ENCODE assay signal across 11 cellular contexts in the genomic region with DNA sequence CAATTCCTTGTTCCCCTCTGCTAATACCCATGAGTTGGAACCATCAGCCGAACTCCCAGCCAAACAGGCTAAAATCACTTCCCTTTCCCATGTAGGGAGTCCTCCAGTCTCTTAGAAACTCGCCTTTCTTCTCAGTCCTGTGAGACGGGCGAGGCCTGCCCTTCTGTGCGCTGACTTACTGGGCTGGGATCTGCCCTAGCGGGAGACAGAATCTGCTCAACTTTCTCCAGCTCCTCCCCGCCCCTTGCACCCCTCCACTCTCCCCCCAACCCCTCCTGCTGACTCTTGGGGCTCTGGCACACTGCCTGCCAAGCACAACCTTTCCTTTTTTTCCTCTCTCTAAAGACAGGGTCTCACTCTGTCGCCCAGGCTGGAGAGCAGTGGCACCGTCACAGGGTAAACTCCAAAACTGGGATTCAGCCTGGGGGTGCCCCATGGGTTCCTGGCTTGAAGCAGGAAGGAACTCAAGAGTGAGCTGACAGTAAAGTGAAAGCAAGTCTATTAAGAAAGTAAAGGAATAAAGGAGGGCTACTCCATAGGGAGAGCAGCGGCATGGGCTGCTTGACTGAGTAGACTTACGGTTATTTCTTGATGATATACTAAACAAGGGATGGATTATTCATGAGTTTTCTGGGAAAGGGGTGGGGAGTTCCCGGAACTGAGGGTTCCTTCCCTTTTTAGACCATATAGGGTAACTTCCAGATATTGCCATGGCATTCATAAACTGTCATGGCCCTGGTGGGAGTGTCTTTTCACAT. TPM values are rescaled to one million over a fixed set of nuclear protein-coding genes. Genes with fewer than 3 reads are reported as not detected.
DNase-seq lines count a peak whose midpoint lies in the region; ATAC-seq, FAIRE-seq and TF ChIP-seq lines count a peak whose summit lies in the region.
"Had no signal": no experiment of that assay in that cellular context is flagged by ENCODE, and none has a peak within 500 bp of the region (broad histone marks: within the 10 kb centered on the region; RNA-seq: fewer than 3 reads in every experiment).

No MANE protein-coding gene starts in this region.

- H3K4me3 ChIP-seq in H1 (ENCODE audit: extremely low read depth in 1 of 4, insufficient read depth in 2 of 4, low read depth in 3 of 4, low read length in 4 of 4) (peak overlapping the region in 1 of 4 experiments; percentile 14; a peak in 2 of 8 replicates), lower lobe of right lung (peak overlapping the region; percentile 19)
- H3K4me3 ChIP-seq: cardiac muscle cell had no signal

- H3K23ac ChIP-seq in H1 (ENCODE audit: insufficient read length), result no peak overlapping the region

- 0 out of 2 replicates have a peak overlapping the region, but pooled peaks have one; percentile 30 for H2BK12ac ChIP-seq in H1 (ENCODE audit: low read depth, low read length)

- H3K27ac ChIP-seq in H1 (ENCODE audit: low read depth, low read length), result peak overlapping the region; percentile 39; the same call in 1 of the 2 replicates
- H3K27ac ChIP-seq in lower lobe of right lung, result peak overlapping the region; percentile 76
- H3K27ac ChIP-seq in substantia nigra (ENCODE audit: low read depth, low read length, poor library complexity, severe bottlenecking), result peak overlapping the region; percentile 54
- H3K27ac ChIP-seq: cardiac muscle cell had no signal

- POLR2A ChIA-PET in H1 (lab: Charles Lee; ENCODE audit: partially characterized antibody), result interaction anchor here (0.7 kb wide), 1 partner anchor 78 kb away, joined by 3 read pairs; no protein-coding TSS in a partner anchor

- TF ChIP-seq POLR2A in H1 (IDR thresholded peaks at IDR 0.05; ENCODE audit: control extremely low read depth in 1 of 2, low read depth in 2 of 2, low read length in 2 of 2), result no peak

- H3K9me3 ChIP-seq in H1 (ENCODE audit: insufficient read depth in 2 of 2, low read depth in 1 of 2, low read length in 1 of 2), result no peaks in the 10 kb centered on the region
- no peaks in the 10 kb centered on the region for H3K9me3 ChIP-seq in lower lobe of right lung

- no peak overlapping the region for H2BK15ac ChIP-seq in H1 (ENCODE audit: low read length)

- no peak for TF ChIP-seq RAD21 in H1 (IDR thresholded peaks at IDR 0.05 in 1 of 2, conservative IDR thresholded peaks at IDR 0.05 in 1 of 2; ENCODE audit: low read depth in 2 of 2, low read length in 2 of 2)

- no peak overlapping the region for H4K8ac ChIP-seq in H1 (ENCODE audit: extremely low read depth, insufficient read depth, low read length)

- H3K4me1 ChIP-seq in H1 (replicated peaks in 1 of 4; ENCODE audit: control insufficient read depth in 3 of 4, insufficient read depth in 4 of 4, low read length in 3 of 4) (peaks cover 7 to 22% (median 10%) of the 10 kb centered on the region in 4 experiments), lower lobe of right lung (peaks cover 42% of the 10 kb centered on the region)

- no peaks in the 10 kb centered on the region for H4K20me1 ChIP-seq in H1 (replicated peaks in 1 of 2; ENCODE audit: control insufficient read depth in 1 of 2, insufficient read depth in 2 of 2, low read length in 2 of 2)

- H3K9me3 Mint-ChIP-seq in activated CD4-positive, alpha-beta T cell treated with anti-CD3 and anti-CD28 coated beads, Interleukin-2, amount 10 ng/mL, durations not matched to agents 24 days and 14 days, result no peaks in the 10 kb centered on the region

- TF ChIP-seq CTCF in H1 (IDR thresholded peaks at IDR 0.05; ENCODE audit: control extremely low read depth in 1 of 3, insufficient read depth in 1 of 3, low read depth in 1 of 3, low read length in 3 of 3) (no peak), lower lobe of right lung (IDR thresholded peaks at IDR 0.05) (no peak)

- peak overlapping the region; percentile 10 for H3K18ac ChIP-seq in H1 (ENCODE audit: extremely low read depth, low read length)

- no peak for FAIRE-seq in H1 (lab: Jason Lieb, UNC)

- H3K9ac ChIP-seq in H1 (replicated peaks in 1 of 4; ENCODE audit: extremely low read depth in 1 of 4, low read depth in 3 of 4, low read length in 3 of 4), result no peak overlapping the region

- ATAC-seq in lower lobe of right lung, result peak; percentile 37 to 57

- H3K56ac ChIP-seq in H1 (replicated peaks; ENCODE audit: insufficient read length, low read depth, low read length), result no peak overlapping the region

- TF ChIP-seq EP300 in H1 (IDR thresholded peaks at IDR 0.05; ENCODE audit: borderline replicate concordance in 1 of 2, low read depth in 2 of 2, low read length in 2 of 2), result no peak

- no peaks in the 10 kb centered on the region for H3K23me2 ChIP-seq in H1 (ENCODE audit: low read depth, low read length)

- H2BK5ac ChIP-seq in H1 (ENCODE audit: low read depth, low read length), result 0 out of 2 replicates have a peak overlapping the region, but pooled peaks have one; percentile 66

- H3K27me3 Mint-ChIP-seq in activated CD4-positive, alpha-beta T cell treated with anti-CD3 and anti-CD28 coated beads, Interleukin-2, amount 10 ng/mL, durations not matched to agents 24 days and 14 days, result peaks cover 25% of the 10 kb centered on the region

- H3K27me3 ChIP-seq in H1 (replicated peaks in 1 of 4; ENCODE audit: control insufficient read depth in 3 of 4, extremely low read depth in 1 of 4, insufficient read depth in 3 of 4, low read length in 3 of 4) (no peaks in the 10 kb centered on the region), lower lobe of right lung (ENCODE audit: low read depth) (no peaks in the 10 kb centered on the region)
- H3K27me3 ChIP-seq: cardiac muscle cell had no signal

- H3K4me1 Mint-ChIP-seq in activated CD4-positive, alpha-beta T cell treated with anti-CD3 and anti-CD28 coated beads, Interleukin-2, amount 10 ng/mL, durations not matched to agents 24 days and 14 days, result peaks cover 10% of the 10 kb centered on the region

- H2BK20ac ChIP-seq in H1 (ENCODE audit: low read length), result no peak overlapping the region

- CTCF ChIA-PET in H1 (lab: Charles Lee; ENCODE audit: partially characterized antibody), result interaction anchor here (0.6 to 9.4 kb wide), 5 partner anchors 13 to 93 kb away, joined by 3 to 79 read pairs (median 5); no protein-coding TSS in a partner anchor

- no peaks in the 10 kb centered on the region; a peak in 1 of 8 replicates for H3K36me3 ChIP-seq in H1 (ENCODE audit: control insufficient read depth in 2 of 4, insufficient read depth in 4 of 4, low read length in 3 of 4)
- no peaks in the 10 kb centered on the region for H3K36me3 ChIP-seq in lower lobe of right lung
- H3K36me3 ChIP-seq: cardiac muscle cell had no signal

- intact Hi-C loops in lower lobe of right lung (cut with DNase I), result no loop called here
- intact Hi-C loops in activated CD4-positive, alpha-beta T cell treated with anti-CD3 and anti-CD28 coated beads, Interleukin-2, amount 10 ng/mL, durations not matched to agents 24 days and 14 days (cut with micrococcal nuclease), result no loop called here

- no peak overlapping the region for H2AK5ac ChIP-seq in H1 (ENCODE audit: low read depth, low read length)

- H3K14ac ChIP-seq in H1 (ENCODE audit: insufficient read length), result no peak overlapping the region

- DNase-seq in NCI-H446 treated with DMSO at 0.1 percent for 48 hours (lab: John Stamatoyannopoulos, UW) (peak; percentile 40), H1 (ENCODE audit: low read depth in 1 of 2, low spot score in 2 of 2) (no peak), lower lobe of right lung (no peak), substantia nigra (lab: John Stamatoyannopoulos, UW) (peak in 25 of 49 donors; percentile 14 to 67 (median 39)), germinal center (ENCODE audit: low spot score) (no peak), NCI-H2029 (lab: John Stamatoyannopoulos, UW) (no peak)
- no peak for DNase-seq in stimulated activated CD4-positive, alpha-beta T cell treated with anti-CD3 and anti-CD28 coated beads, Interleukin-2, amount 100 ng/mL, for 48 hours
- no peak for DNase-seq in activated CD4-positive, alpha-beta T cell treated with anti-CD3 and anti-CD28 coated beads, Interleukin-2, amount 10 ng/mL, durations not matched to agents 24 days and 14 days
- DNase-seq: activated CD4-positive, alpha-beta T cell treated with anti-CD3 and anti-CD28 coated beads, Interleukin-2, amount 50 U/mL, for 48 hours; DMS153 had no signal

- no peak overlapping the region for H2BK120ac ChIP-seq in H1 (replicated peaks; ENCODE audit: low read depth, low read length)

- peak overlapping the region; percentile 80; the same call in 1 of the 2 replicates for H2AFZ ChIP-seq in H1 (ENCODE audit: low read length)

- no peak overlapping the region for H3K27ac Mint-ChIP-seq in activated CD4-positive, alpha-beta T cell treated with anti-CD3 and anti-CD28 coated beads, Interleukin-2, amount 10 ng/mL, durations not matched to agents 24 days and 14 days

- no peaks in the 10 kb centered on the region for H3K79me1 ChIP-seq in H1 (ENCODE audit: low read depth, low read length)

- no peaks in the 10 kb centered on the region for H3K36me3 Mint-ChIP-seq in activated CD4-positive, alpha-beta T cell treated with anti-CD3 and anti-CD28 coated beads, Interleukin-2, amount 10 ng/mL, durations not matched to agents 24 days and 14 days (ENCODE audit: low read depth)

- H4K5ac ChIP-seq in H1 (ENCODE audit: insufficient read length, low read depth, low read length), result no peak overlapping the region

- H3K4ac ChIP-seq in H1 (replicated peaks; ENCODE audit: insufficient read length, low read depth, low read length), result no peak overlapping the region

- peak overlapping the region; percentile 27 to 49; a peak in 3 of 4 replicates for H3K4me2 ChIP-seq in H1 (ENCODE audit: insufficient read depth in 1 of 2, low read depth in 2 of 2, low read length in 2 of 2)

- H3K4me3 Mint-ChIP-seq in activated CD4-positive, alpha-beta T cell treated with anti-CD3 and anti-CD28 coated beads, Interleukin-2, amount 10 ng/mL, durations not matched to agents 24 days and 14 days, result no peak overlapping the region

- 50% methylated on average over 11 of the region's 12 CpGs; no CpG with 5 or more reads in 1 of the 2 experiments for WGBS in H1 (ENCODE audit: extremely low coverage in 1 of 2, insufficient coverage in 1 of 2, insufficient read length in 1 of 2, insufficient replicate concordance in 2 of 2, low coverage in 1 of 2, low lambda C conversion rate in 2 of 2, missing lambda C conversion rate in 1 of 2), 2 experiments

- peak overlapping the region; percentile 12 for H4K91ac ChIP-seq in H1 (replicated peaks; ENCODE audit: insufficient read length, low read length)

- H3K79me2 ChIP-seq in H1 (ENCODE audit: control insufficient read depth in 1 of 2, insufficient read depth in 2 of 2, low read length in 2 of 2), result no peaks in the 10 kb centered on the region

RNA-seq across cellular contexts. Expression of a gene that starts 53.1 kb away (rescaled TPM):
- total RNA-seq in H1 (2021; fragmentation: NEBNext Ultra II Directional; extraction: Animal tissue kit (Norgen Biotek cat#: 25700)), result 3.8 and 3.9 TPM in 2 replicates
- 7.4 and 11.1 TPM in 2 replicates for polyA plus RNA-seq in H1 (2011; rRNA removed)
- polyA plus RNA-seq in H1 (2011; cell fraction: cytosol; rRNA removed), result 10.7 TPM
- 27.1 TPM for polyA plus RNA-seq in H1 (2011; cell fraction: nucleus; rRNA removed)
- polyA plus RNA-seq in H1 (2012, experiment 1 of 2), result 3.3 to 7.5 TPM (median 6.0 TPM) in 4 replicates
- polyA plus RNA-seq in H1 (2012, experiment 2 of 2), result 3.9 TPM
- 3.5 TPM for polyA plus RNA-seq in H1 (2013, experiment 1 of 2)
- 3.6 TPM for polyA plus RNA-seq in H1 (2013, experiment 2 of 2)
- 7.1 and 9.3 TPM in 2 replicates for polyA minus RNA-seq in H1 (2011; rRNA and poly(A)+ RNA removed)
- 7.9 TPM for polyA minus RNA-seq in H1 (2011; cell fraction: cytosol; rRNA and poly(A)+ RNA removed)
- polyA minus RNA-seq in H1 (2011; cell fraction: nucleus; rRNA and poly(A)+ RNA removed), result 12.0 TPM
- total RNA-seq in lower lobe of right lung, result 8.2 TPM
- total RNA-seq in activated CD4-positive, alpha-beta T cell treated with anti-CD3 and anti-CD28 coated beads, Interleukin-2, amount 10 ng/mL, durations not matched to agents 24 days and 14 days, result not detected in 2 replicates

Comparison
In these comparisons a context has a peak if more than half of its experiments do, and no peak if none do; other contexts are left out.
1. DNase-seq: peak in NCI-H446 treated with DMSO at 0.1 percent for 48 hours (single experiment) and substantia nigra (25 of 49); none in H1 (0 of 2), lower lobe of right lung (single experiment), stimulated activated CD4-positive, alpha-beta T cell treated with anti-CD3 and anti-CD28 coated beads, Interleukin-2, amount 100 ng/mL, for 48 hours (0 of 2), activated CD4-positive, alpha-beta T cell treated with anti-CD3 and anti-CD28 coated beads, Interleukin-2, amount 10 ng/mL, durations not matched to agents 24 days and 14 days (single experiment), germinal center (single experiment) and NCI-H2029 (single experiment).
2. Peak in every context shown above with its lines, with median percentiles within 50 percentile points of each other: H3K27ac ChIP-seq.